7 cellular contexts compared by ENCODE assay signal in genomic region chr15:75124278-75124677, GRCh38.
DNase-seq lines count a peak whose midpoint lies in the region; ATAC-seq, FAIRE-seq and TF ChIP-seq lines count a peak whose summit lies in the region.
"Not testable (repeated sequence)": the region's sequence is repeated elsewhere in the genome, so short reads cannot be mapped to it uniquely, and the experiment has no call there.

No MANE protein-coding gene starts in this region.

- not testable (repeated sequence) for H3K27ac ChIP-seq in HCT116 (ENCODE audit: low read depth, low read length); RWPE2 (ENCODE audit: poor library complexity, severe bottlenecking)
- H3K27ac ChIP-seq in K562 (ENCODE audit: extremely low read depth, low read depth, low read length) (peak overlapping the region; percentile 84; the same call in 2 of the 3 replicates), left ventricle myocardium inferior (replicated peaks) (peak overlapping the region; percentile 78), skin epidermis (peak overlapping the region in 11 of 21 experiments; percentile 7 to 65 (median 51))

- ATAC-seq in HCT116 (peak; percentile 30; the same call in 1 of the 2 replicates), RWPE2 (ENCODE audit: low read depth) (peak; percentile 17; the same call in 1 of the 3 replicates), K562 (peak; percentile 53), memory B cell (ENCODE audit: low read depth) (peak; percentile 32)

- not testable (repeated sequence) for TF ChIP-seq CTCF in GM10248 (IDR thresholded peaks at IDR 0.05; ENCODE audit: control extremely low read depth, extremely low read depth, low read depth, missing control alignments); HCT116 (IDR thresholded peaks at IDR 0.05 in 2 of 3, conservative IDR thresholded peaks at IDR 0.05 in 1 of 3; ENCODE audit: borderline replicate concordance in 1 of 3, insufficient read depth in 1 of 3, low read depth in 2 of 3, low read length in 2 of 3); RWPE2 (IDR thresholded peaks at IDR 0.05; ENCODE audit: poor library complexity, severe bottlenecking); K562 (IDR thresholded peaks at IDR 0.05 in 2 of 3, conservative IDR thresholded peaks at IDR 0.05 in 1 of 3; ENCODE audit: insufficient read depth in 2 of 3, low read depth in 1 of 3, low read length in 3 of 3); left ventricle myocardium inferior (IDR thresholded peaks at IDR 0.05; ENCODE audit: borderline replicate concordance)

- H3K27me3 ChIP-seq in HCT116 (ENCODE audit: insufficient read depth, low read length); RWPE2 (ENCODE audit: insufficient read depth, poor library complexity, severe bottlenecking); K562 (ENCODE audit: control insufficient read depth in 2 of 2, insufficient read depth in 2 of 2, low read length in 2 of 2); left ventricle myocardium inferior (ENCODE audit: low read depth): not testable (repeated sequence)

- 66% methylated on average over 3 of the region's 3 CpGs for WGBS in K562 (ENCODE audit: insufficient coverage, low coverage, missing lambda C conversion rate)

- not testable (repeated sequence) for H3K36me3 ChIP-seq in HCT116 (ENCODE audit: control insufficient read depth in 1 of 2, insufficient read depth in 2 of 2, low read length in 2 of 2); RWPE2 (ENCODE audit: low read depth); K562 (ENCODE audit: control insufficient read depth, insufficient read depth, low read length); left ventricle myocardium inferior

- not testable (repeated sequence) for H2AFZ ChIP-seq in HCT116 (ENCODE audit: low read depth, low read length, poor library complexity, severe bottlenecking)
- H2AFZ ChIP-seq in K562 (ENCODE audit: low read depth, low read length): 0 out of 2 replicates have a peak overlapping the region, but pooled peaks have one; percentile 22

- RAD21 ChIA-PET in HCT116 (lab: Charles Lee; ENCODE audit: low non-redundant PET in 1 of 2, low total read pairs in 2 of 2, uncharacterized antibody in 2 of 2, unreplicated experiment in 2 of 2): not testable (repeated sequence)

- H3K4me1 Mint-ChIP-seq in memory B cell: not testable (repeated sequence)

- H3K9me3 Mint-ChIP-seq in memory B cell: not testable (repeated sequence)

- in situ Hi-C loops in K562 (cut with MboI): not testable (repeated sequence)

- not testable (repeated sequence) for H3K4me3 ChIP-seq in HCT116 (replicated peaks in 1 of 2; ENCODE audit: low read depth in 1 of 2, low read length in 2 of 2); RWPE2 (ENCODE audit: severe bottlenecking); K562; left ventricle myocardium inferior; skin epidermis

- not testable (repeated sequence) for H3K36me3 Mint-ChIP-seq in memory B cell

- H3K79me2 ChIP-seq in HCT116 (ENCODE audit: insufficient read depth, low read length); K562 (ENCODE audit: control insufficient read depth, insufficient read depth, low read length): not testable (repeated sequence)

- H3K27ac Mint-ChIP-seq in memory B cell: not testable (repeated sequence)

- not testable (repeated sequence) for TF ChIP-seq POLR2A in HCT116 (IDR thresholded peaks at IDR 0.05; ENCODE audit: borderline replicate concordance, extremely low read depth, insufficient read depth, insufficient read length); K562 (conservative IDR thresholded peaks at IDR 0.05)

- FAIRE-seq in K562 (lab: Jason Lieb, UNC): not testable (repeated sequence)

- not testable (repeated sequence) for H4K20me1 ChIP-seq in HCT116 (ENCODE audit: insufficient read depth); K562 (replicated peaks; ENCODE audit: control insufficient read depth, insufficient read depth, low read length)

- H3K9me1 ChIP-seq in K562 (ENCODE audit: control insufficient read depth, insufficient read depth, low read length): not testable (repeated sequence)

- H3K9ac ChIP-seq in HCT116 (ENCODE audit: low read length): not testable (repeated sequence)
- H3K9ac ChIP-seq in K562 (ENCODE audit: insufficient read depth in 1 of 2, low read depth in 2 of 2, low read length in 2 of 2): peak overlapping the region in 1 of 2 experiments; percentile 77; a peak in 2 of 4 replicates

- H3K9me3 ChIP-seq in HCT116 (ENCODE audit: control insufficient read depth in 1 of 2, insufficient read depth in 1 of 2, low read depth in 1 of 2, low read length in 2 of 2); RWPE2 (ENCODE audit: severe bottlenecking); K562 (replicated peaks; ENCODE audit: control insufficient read depth, insufficient read depth, low read depth, low read length); left ventricle myocardium inferior (replicated peaks): not testable (repeated sequence)

- not testable (repeated sequence) for TF ChIP-seq RAD21 in HCT116 (IDR thresholded peaks at IDR 0.05; ENCODE audit: low read depth); K562 (CRISPR knock-in tag; conservative IDR thresholded peaks at IDR 0.05 in 1 of 2, IDR thresholded peaks at IDR 0.05 in 1 of 2)

- not testable (repeated sequence) for TF ChIP-seq EP300 in K562 (IDR thresholded peaks at IDR 0.05; ENCODE audit: low read length)

- H3K27me3 Mint-ChIP-seq in memory B cell: not testable (repeated sequence)

- intact Hi-C loops in HCT116 (cut with micrococcal nuclease); K562 (cut with micrococcal nuclease); left ventricle myocardium inferior (cut with micrococcal nuclease): not testable (repeated sequence)

- H3K4me1 ChIP-seq in HCT116 (ENCODE audit: control insufficient read depth in 1 of 2, insufficient read depth in 2 of 2, low read length in 2 of 2) (peaks cover 11 to 21% of the 10 kb centered on the region in 2 experiments), RWPE2 (ENCODE audit: insufficient read depth, poor library complexity, severe bottlenecking) (peaks cover 17% of the 10 kb centered on the region), K562 (replicated peaks in 1 of 2; ENCODE audit: control insufficient read depth in 2 of 2, insufficient read depth in 2 of 2, low read length in 2 of 2) (peaks cover 21 to 22% of the 10 kb centered on the region in 2 experiments), left ventricle myocardium inferior (peaks cover 13% of the 10 kb centered on the region)

- BruUV-seq in HCT116 (replicated peaks; lab: Mats Ljungman, UMichigan); K562 (replicated peaks; lab: Mats Ljungman, UMichigan): not testable (repeated sequence)

- not testable (repeated sequence) for H3K4me3 Mint-ChIP-seq in memory B cell

- not testable (repeated sequence) for H3K4me2 ChIP-seq in HCT116 (ENCODE audit: low read length)
- peak overlapping the region; percentile 54 for H3K4me2 ChIP-seq in K562 (ENCODE audit: insufficient read depth, low read length)

- not testable (repeated sequence) for H3K9me2 ChIP-seq in HCT116 (ENCODE audit: insufficient read depth)

- CTCF ChIA-PET in GM10248 (lab: Yijun Ruan, JAX): interaction anchor here (1.2 to 7.1 kb wide), 2 partner anchors 9 to 81 kb away, joined by 3 to 41 read pairs; no protein-coding TSS in a partner anchor
- CTCF ChIA-PET in HCT116 (lab: Charles Lee); K562 (lab: Yijun Ruan, JAX; ENCODE audit: low intra/inter-chr PET ratio): not testable (repeated sequence)

- POLR2A ChIA-PET in GM10248 (lab: Yijun Ruan, JAX); HCT116 (lab: Charles Lee): not testable (repeated sequence)
- POLR2A ChIA-PET in K562 (lab: Yijun Ruan, JAX): interaction anchor here (1.0 kb wide), 1 partner anchor 17 kb away, joined by 3 read pairs; no protein-coding TSS in a partner anchor

- DNase-seq in GM10248 (ENCODE audit: extremely low spot score): peak; percentile 21
- not testable (repeated sequence) for DNase-seq in HCT116 (ENCODE audit: low read depth, low spot score); RWPE2 (ENCODE audit: low spot score); K562 (ENCODE audit: extremely low read depth in 1 of 4, low spot score in 3 of 4); left ventricle myocardium inferior; memory B cell (ENCODE audit: low spot score in 2 of 2)

TF ChIP-seq in K562, 482 proteins besides CTCF, POLR2A, EP300 and RAD21:
- not testable (repeated sequence) for TF ChIP-seq NR2C2 (CRISPR knock-in tag; IDR thresholded peaks at IDR 0.05)
- TF ChIP-seq NR2C2 (tag; IDR thresholded peaks at IDR 0.05): 0 out of 2 replicates have a peak, but pooled peaks have one; percentile 2
